Comparison of ENCODE assay signal across 15 cellular contexts in genomic region chr16:73177896-73178295, GRCh38.
DNase-seq lines count a peak whose midpoint lies in the region; FAIRE-seq and TF ChIP-seq lines count a peak whose summit lies in the region.
"Had no signal": no experiment of that assay in that cellular context is flagged by ENCODE, and none has a peak within 500 bp of the region (broad histone marks: within the 10 kb centered on the region; RNA-seq: fewer than 3 reads in every experiment).

No MANE protein-coding gene starts in this region.

- no peak for DNase-seq in GM12891 (ENCODE audit: insufficient read length, low spot score)
- DNase-seq in PC-9, result no peak
- DNase-seq in mesenteric fat pad (ENCODE audit: low spot score), result no peak
- DNase-seq: AML-193; CD4-positive, alpha-beta T cell; DMS153; DMS79; GDM1 had no signal

- no peaks in the 10 kb centered on the region for H3K9me2 ChIP-seq in neural cell (ENCODE audit: insufficient read depth, low read length)
- H3K9me2 ChIP-seq in PC-9 (ENCODE audit: insufficient read depth), result no peaks in the 10 kb centered on the region

- peaks cover 7% of the 10 kb centered on the region for H3K27me3 Mint-ChIP-seq in brain
- H3K27me3 Mint-ChIP-seq: CD4-positive, alpha-beta T cell had no signal

- TF ChIP-seq RAD21 in neural cell (conservative IDR thresholded peaks at IDR 0.05), result no peak

- intact Hi-C loops in PC-9 (cut with micrococcal nuclease; ENCODE audit: unreplicated experiment), result loop anchor here (2.0 to 5.0 kb wide), 2 partner anchors 106 to 125 kb away; no protein-coding TSS in a partner anchor

- peaks cover 50% of the 10 kb centered on the region for H3K4me1 Mint-ChIP-seq in brain

- H3K27ac ChIP-seq in HEK293 (ENCODE audit: extremely low read depth, low read depth, low read length) (no peak overlapping the region), neural cell (ENCODE audit: low read length) (no peak overlapping the region), PC-9 (no peak overlapping the region)
- H3K27ac ChIP-seq: C4-2B had no signal

- H3K79me2 ChIP-seq in neural cell (replicated peaks; ENCODE audit: insufficient read depth, low read length), result no peaks in the 10 kb centered on the region
- no peaks in the 10 kb centered on the region for H3K79me2 ChIP-seq in PC-9 (ENCODE audit: low read depth)

- H3K36me3 ChIP-seq in HEK293 (ENCODE audit: control insufficient read depth in 2 of 2, insufficient read depth in 1 of 2, low read length in 2 of 2), result no peaks in the 10 kb centered on the region
- H3K36me3 ChIP-seq in neural cell (ENCODE audit: insufficient read depth, low read length), result no peaks in the 10 kb centered on the region
- H3K36me3 ChIP-seq in PC-9 (ENCODE audit: low read depth), result no peaks in the 10 kb centered on the region
- H3K36me3 ChIP-seq: HAP-1 had no signal

- no TSS peak for BruUV-seq in PC-9 (replicated peaks; lab: Mats Ljungman, UMichigan)

- CTCF ChIA-PET in HEK293 (lab: Yijun Ruan, JAX) (interaction anchor here (0.6 to 1.5 kb wide), 4 partner anchors 8 to 517 kb away, joined by 3 to 10 read pairs (median 4); no protein-coding TSS in a partner anchor), PC-9 (lab: Charles Lee) (no interaction called here)

- TF ChIP-seq POLR2A in GM12891 (IDR thresholded peaks at IDR 0.05; ENCODE audit: low read depth, low read length), result no peak

- peak overlapping the region; percentile 11 for H3K9ac ChIP-seq in neural cell (ENCODE audit: low read length)

- H3K27ac Mint-ChIP-seq in brain, result peak overlapping the region in 3 of 5 experiments; percentile 17 to 69 (median 63)
- H3K27ac Mint-ChIP-seq: CD4-positive, alpha-beta T cell had no signal

- H3K4me3 ChIP-seq in HEK293 (ENCODE audit: low read depth, low read length), result no peak overlapping the region
- H3K4me3 ChIP-seq in neural cell (ENCODE audit: low read length), result no peak overlapping the region
- no peak overlapping the region for H3K4me3 ChIP-seq in PC-9
- H3K4me3 ChIP-seq: HAP-1 had no signal

- no peaks in the 10 kb centered on the region for H3K36me3 Mint-ChIP-seq in brain

- no peak for TF ChIP-seq CTCF in HEK293 (tag by site-specific recombination; IDR thresholded peaks at IDR 0.05)
- no peak for TF ChIP-seq CTCF in brain (conservative IDR thresholded peaks at IDR 0.05)
- no peak for TF ChIP-seq CTCF in neural cell (IDR thresholded peaks at IDR 0.05; ENCODE audit: poor library complexity, severe bottlenecking)
- no peak for TF ChIP-seq CTCF in PC-9 (conservative IDR thresholded peaks at IDR 0.05)

- no peak overlapping the region for H2AFZ ChIP-seq in neural cell (ENCODE audit: low read depth, low read length)
- no peak overlapping the region for H2AFZ ChIP-seq in PC-9

- peaks cover 0 to 4% (median 0%) of the 10 kb centered on the region in 5 experiments for H3K9me3 Mint-ChIP-seq in brain

- POLR2A ChIA-PET in HEK293 (lab: Yijun Ruan, JAX) (interaction anchor here (0.6 to 1.4 kb wide), 2 partner anchors 119 to 124 kb away, joined by 3 to 5 read pairs; no protein-coding TSS in a partner anchor), PC-9 (lab: Charles Lee; ENCODE audit: unreplicated experiment) (no interaction called here)

- H4K20me1 ChIP-seq in neural cell (ENCODE audit: insufficient read depth) (no peaks in the 10 kb centered on the region), PC-9 (ENCODE audit: insufficient read depth) (no peaks in the 10 kb centered on the region)

- no peak overlapping the region for H3K4me3 Mint-ChIP-seq in brain
- H3K4me3 Mint-ChIP-seq: CD4-positive, alpha-beta T cell had no signal

- H3K4me1 ChIP-seq in HEK293 (ENCODE audit: control insufficient read depth, insufficient read depth, low read length), result peaks cover 17% of the 10 kb centered on the region
- peaks cover 7% of the 10 kb centered on the region; the same call in 1 of the 2 replicates for H3K4me1 ChIP-seq in PC-9 (replicated peaks; ENCODE audit: insufficient read depth)

- FAIRE-seq in GM12891 (lab: Jason Lieb, UNC), result no peak
- FAIRE-seq: A204.1, H1 had no signal

- TF ChIP-seq EP300 in neural cell (conservative IDR thresholded peaks at IDR 0.05; ENCODE audit: poor library complexity, severe bottlenecking), result no peak

- H3K4me2 ChIP-seq in neural cell (ENCODE audit: low read length), result no peak overlapping the region
- no peak overlapping the region for H3K4me2 ChIP-seq in PC-9

- no peaks in the 10 kb centered on the region for H3F3A ChIP-seq in neural cell (ENCODE audit: insufficient read depth, low read length, poor library complexity, severe bottlenecking)
- peaks cover 5% of the 10 kb centered on the region; the same call in 1 of the 2 replicates for H3F3A ChIP-seq in PC-9 (ENCODE audit: insufficient read depth, low read depth)

- H3K9me3 ChIP-seq in HEK293 (ENCODE audit: control insufficient read depth, insufficient read depth, low read depth, low read length) (no peaks in the 10 kb centered on the region), neural cell (ENCODE audit: low read length) (no peaks in the 10 kb centered on the region), PC-9 (ENCODE audit: insufficient read depth, low read depth) (no peaks in the 10 kb centered on the region)
- H3K9me3 ChIP-seq: HAP-1 had no signal

- H3K27me3 ChIP-seq in neural cell (ENCODE audit: insufficient read depth, low read depth, low read length) (no peaks in the 10 kb centered on the region), PC-9 (ENCODE audit: insufficient read depth, low read depth) (no peaks in the 10 kb centered on the region)

TF ChIP-seq in HEK293, 187 proteins besides CTCF, POLR2A, EP300 and RAD21 (continues in another document):
- TF ChIP-seq ZNF132 (tag by site-specific recombination; IDR thresholded peaks at IDR 0.05; ENCODE audit: borderline replicate concordance), result no peak

TF ChIP-seq in neural cell, 6 proteins besides CTCF, POLR2A, EP300 and RAD21:
- no peak for TF ChIP-seq EZH2 (IDR thresholded peaks at IDR 0.05; ENCODE audit: borderline replicate concordance, insufficient read depth, low read length, poor library complexity, severe bottlenecking)
- TF ChIP-seq MXI1 (conservative IDR thresholded peaks at IDR 0.05; ENCODE audit: poor library complexity, severe bottlenecking), result no peak
- TF ChIP-seq POLR2AphosphoS5 (IDR thresholded peaks at IDR 0.05), result no peak
- TF ChIP-seq SMC3 (conservative IDR thresholded peaks at IDR 0.05; ENCODE audit: poor library complexity), result no peak
- no peak for TF ChIP-seq TAF1 (IDR thresholded peaks at IDR 0.05; ENCODE audit: low read depth)
- TF ChIP-seq, protein P1, sequence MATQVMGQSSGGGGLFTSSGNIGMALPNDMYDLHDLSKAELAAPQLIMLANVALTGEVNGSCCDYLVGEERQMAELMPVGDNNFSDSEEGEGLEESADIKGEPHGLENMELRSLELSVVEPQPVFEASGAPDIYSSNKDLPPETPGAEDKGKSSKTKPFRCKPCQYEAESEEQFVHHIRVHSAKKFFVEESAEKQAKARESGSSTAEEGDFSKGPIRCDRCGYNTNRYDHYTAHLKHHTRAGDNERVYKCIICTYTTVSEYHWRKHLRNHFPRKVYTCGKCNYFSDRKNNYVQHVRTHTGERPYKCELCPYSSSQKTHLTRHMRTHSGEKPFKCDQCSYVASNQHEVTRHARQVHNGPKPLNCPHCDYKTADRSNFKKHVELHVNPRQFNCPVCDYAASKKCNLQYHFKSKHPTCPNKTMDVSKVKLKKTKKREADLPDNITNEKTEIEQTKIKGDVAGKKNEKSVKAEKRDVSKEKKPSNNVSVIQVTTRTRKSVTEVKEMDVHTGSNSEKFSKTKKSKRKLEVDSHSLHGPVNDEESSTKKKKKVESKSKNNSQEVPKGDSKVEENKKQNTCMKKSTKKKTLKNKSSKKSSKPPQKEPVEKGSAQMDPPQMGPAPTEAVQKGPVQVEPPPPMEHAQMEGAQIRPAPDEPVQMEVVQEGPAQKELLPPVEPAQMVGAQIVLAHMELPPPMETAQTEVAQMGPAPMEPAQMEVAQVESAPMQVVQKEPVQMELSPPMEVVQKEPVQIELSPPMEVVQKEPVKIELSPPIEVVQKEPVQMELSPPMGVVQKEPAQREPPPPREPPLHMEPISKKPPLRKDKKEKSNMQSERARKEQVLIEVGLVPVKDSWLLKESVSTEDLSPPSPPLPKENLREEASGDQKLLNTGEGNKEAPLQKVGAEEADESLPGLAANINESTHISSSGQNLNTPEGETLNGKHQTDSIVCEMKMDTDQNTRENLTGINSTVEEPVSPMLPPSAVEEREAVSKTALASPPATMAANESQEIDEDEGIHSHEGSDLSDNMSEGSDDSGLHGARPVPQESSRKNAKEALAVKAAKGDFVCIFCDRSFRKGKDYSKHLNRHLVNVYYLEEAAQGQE (IDR thresholded peaks at IDR 0.05; ENCODE audit: borderline replicate concordance), result no peak

TF ChIP-seq in GM12891, 5 proteins besides CTCF, POLR2A, EP300 and RAD21:
- no peak for TF ChIP-seq PAX5 (IDR thresholded peaks at IDR 0.05; ENCODE audit: insufficient read depth, low read length, severe bottlenecking)
- no peak for TF ChIP-seq POLR2AphosphoS5 (IDR thresholded peaks at IDR 0.05; ENCODE audit: low read depth, low read length)
- no peak for TF ChIP-seq TAF1 (IDR thresholded peaks at IDR 0.05; ENCODE audit: low read depth, low read length)
- no peak for TF ChIP-seq POU2F2 (IDR thresholded peaks at IDR 0.05; ENCODE audit: low read depth, low read length)
- no peak for TF ChIP-seq SPI1 (IDR thresholded peaks at IDR 0.05; ENCODE audit: low read depth, low read length)
